Comparison of ENCODE assay signal across 4 cellular contexts in the genomic region with DNA sequence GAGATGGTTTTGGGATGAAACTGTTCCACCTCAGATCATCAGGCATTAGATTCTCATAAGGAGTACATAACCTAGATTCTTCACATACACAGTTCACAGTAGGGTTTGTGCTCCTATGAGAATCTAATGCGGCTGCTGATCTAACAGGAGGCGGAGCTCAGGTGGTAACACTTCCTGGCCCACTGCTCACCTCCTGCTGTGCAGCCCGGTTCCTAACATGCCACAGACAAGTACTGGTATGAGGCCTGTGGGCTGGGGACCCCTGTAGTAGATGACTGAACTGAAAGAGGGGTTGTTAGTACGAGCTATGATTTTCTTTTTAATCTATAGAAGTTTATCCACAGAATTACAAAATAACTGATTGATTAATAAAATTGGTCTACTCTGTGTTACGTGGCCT. TPM values are rescaled to one million over a fixed set of nuclear protein-coding genes. Genes with fewer than 3 reads are reported as not detected.
"Had no signal": no experiment of that assay in that cellular context is flagged by ENCODE, and none has a peak within 500 bp of the region (broad histone marks: within the 10 kb centered on the region; RNA-seq: fewer than 3 reads in every experiment).

No MANE protein-coding gene starts in this region.

- H3K4me3 ChIP-seq: GM12878 had no signal

- DNase-seq: GDM1, GF-D8 had no signal

- ATAC-seq: GM12878 had no signal

RNA-seq across cellular contexts. Expression of a gene that starts 48.1 kb away (rescaled TPM):
- total RNA-seq: G401 had no signal
